Comparison of ENCODE assay signal across 28 cellular contexts in genomic region chrX:147173586-147173985, GRCh38.
"Had no signal": no experiment of that assay in that cellular context is flagged by ENCODE, and none has a peak within 500 bp of the region (broad histone marks: within the 10 kb centered on the region; RNA-seq: fewer than 3 reads in every experiment).

No MANE protein-coding gene starts in this region.

- H3K4me3 ChIP-seq: ascending aorta, colonic mucosa, esophagus muscularis mucosa, gastrocnemius medialis, heart left ventricle had no signal

- H3K27ac ChIP-seq: ascending aorta, colonic mucosa, esophagus muscularis mucosa, foreskin keratinocyte, gastrocnemius medialis, heart left ventricle had no signal

- H3K4me1 ChIP-seq: ascending aorta, colonic mucosa, esophagus muscularis mucosa, foreskin keratinocyte, gastrocnemius medialis, heart left ventricle had no signal

- H3K36me3 ChIP-seq: ascending aorta, colonic mucosa, esophagus muscularis mucosa, gastrocnemius medialis, heart left ventricle had no signal

- H3K9me3 ChIP-seq: ascending aorta, colonic mucosa, esophagus muscularis mucosa, gastrocnemius medialis, heart left ventricle had no signal

- H3K27me3 ChIP-seq: ascending aorta, colonic mucosa, esophagus muscularis mucosa, foreskin keratinocyte, gastrocnemius medialis, heart left ventricle had no signal

- DNase-seq: activated CD4-positive, alpha-beta memory T cell treated with anti-CD3 and anti-CD28 coated beads for 36 hours; activated CD4-positive, alpha-beta T cell treated with anti-CD3 and anti-CD28 coated beads for 36 hours; activated CD4-positive, alpha-beta T cell treated with anti-CD3 and anti-CD28 coated beads, Interleukin-2, amount 10 ng/mL, durations not matched to agents 24 days and 14 days; activated CD4-positive, CD25-positive, alpha-beta regulatory T cell; activated CD4-positive, CD25-positive, alpha-beta regulatory T cell treated with anti-CD3 and anti-CD28 coated beads, Interleukin-2, amount 50 U/mL, for 72 hours; activated CD8-positive, alpha-beta memory T cell treated with anti-CD3 and anti-CD28 coated beads, Interleukin-2, amount 10 ng/mL, durations not matched to agents 7 days and 5 days; activated CD8-positive, alpha-beta memory T cell treated with anti-CD3 and anti-CD28 coated beads, Interleukin-2, amount 50 U/mL, for 4 hours; activated CD8-positive, alpha-beta T cell treated with anti-CD3 and anti-CD28 coated beads, Interleukin-2, amount 10 ng/mL, durations not matched to agents 7 days and 5 days; activated effector memory CD4-positive, alpha-beta T cell treated with anti-CD3 and anti-CD28 coated beads, Interleukin-2, amount 50 U/mL, for 16 hours; activated naive CD4-positive, alpha-beta T cell treated with anti-CD3 and anti-CD28 coated beads for 36 hours; activated naive CD8-positive, alpha-beta T cell treated with anti-CD3 and anti-CD28 coated beads for 36 hours; activated naive CD8-positive, alpha-beta T cell treated with anti-CD3 and anti-CD28 coated beads, Interleukin-2, amount 50 U/mL, for 24 hours; activated T-cell treated with anti-CD3 and anti-CD28 coated beads, Interleukin-2, amount 50 U/mL, for 1 hour; activated T-cell treated with anti-CD3 and anti-CD28 coated beads, Interleukin-2, amount 50 U/mL, for 48 hours; central memory CD4-positive, alpha-beta T cell; cerebellar nuclear complex; colonic mucosa; effector CD8-positive, alpha-beta T cell; endodermal cell; foreskin keratinocyte; gastrocnemius medialis; glutamatergic neuron; heart left ventricle; T-helper 1 cell; T-helper 17 cell; T1000 had no signal

- ATAC-seq: activated CD4-positive, alpha-beta T cell treated with anti-CD3 and anti-CD28 coated beads for 36 hours; activated CD8-positive, alpha-beta memory T cell treated with anti-CD3 and anti-CD28 coated beads, Interleukin-2, amount 10 ng/mL, durations not matched to agents 7 days and 5 days; activated CD8-positive, alpha-beta T cell treated with anti-CD3 and anti-CD28 coated beads, Interleukin-2, amount 10 ng/mL, durations not matched to agents 7 days and 5 days; activated naive CD8-positive, alpha-beta T cell treated with anti-CD3 and anti-CD28 coated beads, Interleukin-2, amount 50 U/mL, for 24 hours; foreskin keratinocyte; gastrocnemius medialis; heart left ventricle; T-helper 17 cell had no signal
